20 cellular contexts compared by ENCODE assay signal in genomic region chr14:54425537-54426274, GRCh38. TPM values are rescaled to one million over a fixed set of nuclear protein-coding genes. Genes with fewer than 3 reads are reported as not detected.
DNase-seq lines count a peak whose midpoint lies in the region; ATAC-seq, FAIRE-seq and TF ChIP-seq lines count a peak whose summit lies in the region.
"Had no signal": no experiment of that assay in that cellular context is flagged by ENCODE, and none has a peak within 500 bp of the region (broad histone marks: within the 10 kb centered on the region; RNA-seq: fewer than 3 reads in every experiment).

No MANE protein-coding gene starts in this region.

- WGBS in HepG2 (ENCODE audit: low lambda C conversion rate): 94% methylated on average over 3 of the region's 3 CpGs
- 89% methylated on average over 3 of the region's 3 CpGs for WGBS in right lobe of liver (ENCODE audit: insufficient coverage, low coverage, low lambda C conversion rate, missing lambda C conversion rate)
- 83 to 93% (median 91%) methylated on average over 3 of the region's 3 CpGs for WGBS in psoas muscle, 3 donors

- intact Hi-C loops in HepG2 (cut with micrococcal nuclease; ENCODE audit: unreplicated experiment) (no loop called here), right lobe of liver (cut with DNase I) (no loop called here), psoas muscle (cut with DNase I) (no loop called here)

- H3K79me2 ChIP-seq in HepG2 (ENCODE audit: insufficient read depth, low read length) (peaks cover 12% of the 10 kb centered on the region), Karpas-422 (ENCODE audit: low read length) (peaks cover 67% of the 10 kb centered on the region)

- H4K20me1 ChIP-seq in HepG2 (ENCODE audit: insufficient read depth, low read length) (no peaks in the 10 kb centered on the region), Karpas-422 (ENCODE audit: insufficient read depth, low read depth, low read length) (peaks cover 6% of the 10 kb centered on the region; the same call in 1 of the 2 replicates)

- H3K4me1 ChIP-seq in HepG2 (ENCODE audit: insufficient read depth, low read length) (peaks cover 38% of the 10 kb centered on the region), right lobe of liver (peaks cover 0 to 6% (median 0%) of the 10 kb centered on the region in 4 donors), Karpas-422 (ENCODE audit: low read length) (peaks cover 20% of the 10 kb centered on the region), psoas muscle (no peaks in the 10 kb centered on the region)

- no peak overlapping the region for H3K4me3 Mint-ChIP-seq in endothelial cell (ENCODE audit: unreplicated experiment)

- TF ChIP-seq EP300 in HepG2 (IDR thresholded peaks at IDR 0.05; ENCODE audit: low read depth in 2 of 2, low read length in 2 of 2): no peak
- TF ChIP-seq EP300 in HepG2 (CRISPR knock-in tag; IDR thresholded peaks at IDR 0.05; ENCODE audit: borderline replicate concordance): no peak

- CTCF ChIA-PET in HepG2 (lab: Yijun Ruan, JAX; ENCODE audit: low intra/inter-chr PET ratio, low total read pairs): no interaction called here

- in situ Hi-C loops in HepG2 (cut with HindIII; ENCODE audit: extremely low pct_ligation_motif_present, low pct_unique_long_range_greater_than_20kb): no loop called here

- no peaks in the 10 kb centered on the region for H3K27me3 ChIP-seq in HepG2 (ENCODE audit: control insufficient read depth in 1 of 2, insufficient read depth in 2 of 2, low read length in 2 of 2)
- H3K27me3 ChIP-seq in right lobe of liver: no peaks in the 10 kb centered on the region
- H3K27me3 ChIP-seq in Karpas-422 (ENCODE audit: low read length): no peaks in the 10 kb centered on the region
- no peaks in the 10 kb centered on the region for H3K27me3 ChIP-seq in psoas muscle (ENCODE audit: insufficient read depth in 3 of 3, low read length in 2 of 3)

- peak overlapping the region; percentile 63 for H3K9ac ChIP-seq in HepG2 (ENCODE audit: insufficient read depth, low read depth, low read length)
- no peak overlapping the region for H3K9ac ChIP-seq in Karpas-422 (ENCODE audit: low read length)

- H3K4me3 ChIP-seq in HepG2 (replicated peaks in 1 of 3; ENCODE audit: insufficient read depth in 1 of 3, low read depth in 2 of 3, low read length in 3 of 3) (no peak overlapping the region), right lobe of liver (no peak overlapping the region), Karpas-422 (ENCODE audit: low read length) (no peak overlapping the region), psoas muscle (no peak overlapping the region)
- H3K4me3 ChIP-seq: SK-N-MC had no signal

- peaks cover under 1% of the 10 kb centered on the region for H3K4me1 Mint-ChIP-seq in endothelial cell (ENCODE audit: unreplicated experiment)

- no peak for TF ChIP-seq CTCF in HepG2 (CRISPR knock-in tag; IDR thresholded peaks at IDR 0.05)
- TF ChIP-seq CTCF in right lobe of liver (IDR thresholded peaks at IDR 0.05): no peak
- TF ChIP-seq CTCF in endothelial cell (IDR thresholded peaks at IDR 0.05; ENCODE audit: unreplicated experiment): no peak
- no peak for TF ChIP-seq CTCF in psoas muscle (IDR thresholded peaks at IDR 0.05)

- H3K36me3 Mint-ChIP-seq in endothelial cell (ENCODE audit: low read depth, unreplicated experiment): peaks cover 14% of the 10 kb centered on the region

- no peaks in the 10 kb centered on the region for H3K9me3 Mint-ChIP-seq in endothelial cell (ENCODE audit: unreplicated experiment)

- DNase-seq in HepG2 (ENCODE audit: low spot score) (no peak), right lobe of liver (no peak), Karpas-422 (no peak), endothelial cell (ENCODE audit: low spot score) (no peak), Ammon's horn (ENCODE audit: low spot score) (no peak), psoas muscle (no peak)
- DNase-seq: ACHN, DMS79, NCI-H1092 treated with DMSO at 0.1 percent for 48 hours, NCI-H1694, NCI-H226, NCI-H524, NCI-H82, OCI-M1, SHP77 had no signal

- no peak overlapping the region for H3K4me2 ChIP-seq in HepG2 (ENCODE audit: low read depth, low read length)
- no peak overlapping the region for H3K4me2 ChIP-seq in Karpas-422 (ENCODE audit: low read depth, low read length, poor library complexity, severe bottlenecking)

- peaks cover 16 to 36% of the 10 kb centered on the region in 2 experiments for H3K36me3 ChIP-seq in HepG2 (replicated peaks in 1 of 2; ENCODE audit: control insufficient read depth in 1 of 2, insufficient read depth in 2 of 2, low read length in 2 of 2)
- H3K36me3 ChIP-seq in right lobe of liver: peaks cover 6 to 50% (median 17%) of the 10 kb centered on the region in 4 donors
- H3K36me3 ChIP-seq in Karpas-422 (ENCODE audit: insufficient read depth, low read length): peaks cover 72% of the 10 kb centered on the region
- H3K36me3 ChIP-seq in psoas muscle (ENCODE audit: insufficient read depth in 1 of 2, low read depth in 1 of 2): peaks cover 3 to 60% of the 10 kb centered on the region in 2 donors

- POLR2A ChIA-PET in HepG2 (lab: Yijun Ruan, JAX): interaction anchor here (2.2 to 2.6 kb wide), 2 partner anchors 9 to 59 kb away, joined by 6 to 14 read pairs; no protein-coding TSS in a partner anchor

- H2AFZ ChIP-seq in HepG2 (ENCODE audit: low read length) (no peak overlapping the region), Karpas-422 (ENCODE audit: low read length) (no peak overlapping the region)

- H3K9me2 ChIP-seq in Karpas-422 (replicated peaks; ENCODE audit: insufficient read depth, low read length): no peaks in the 10 kb centered on the region

- H3K9me3 ChIP-seq in HepG2 (ENCODE audit: low read length) (no peaks in the 10 kb centered on the region), right lobe of liver (no peaks in the 10 kb centered on the region), Karpas-422 (ENCODE audit: low read length) (no peaks in the 10 kb centered on the region), psoas muscle (no peaks in the 10 kb centered on the region)

- H3K27me3 Mint-ChIP-seq in endothelial cell (ENCODE audit: unreplicated experiment): no peaks in the 10 kb centered on the region

- peak overlapping the region; percentile 10 for H3K27ac Mint-ChIP-seq in endothelial cell (ENCODE audit: unreplicated experiment)

- TF ChIP-seq POLR2A in HepG2 (IDR thresholded peaks at IDR 0.05; ENCODE audit: insufficient read depth in 1 of 2, low read depth in 2 of 2, low read length in 2 of 2): no peak
- no peak for TF ChIP-seq POLR2A in right lobe of liver (IDR thresholded peaks at IDR 0.05)

- peak overlapping the region; percentile 88 for H3K27ac ChIP-seq in HepG2 (ENCODE audit: extremely low read length, insufficient read depth, low read length)
- H3K27ac ChIP-seq in right lobe of liver: no peak overlapping the region
- peak overlapping the region; percentile 1; the same call in 1 of the 2 replicates for H3K27ac ChIP-seq in Karpas-422 (ENCODE audit: low read length)
- no peak overlapping the region for H3K27ac ChIP-seq in psoas muscle
- H3K27ac ChIP-seq: C4-2B, SK-N-MC had no signal

- no peak for TF ChIP-seq RAD21 in HepG2 (CRISPR knock-in tag; IDR thresholded peaks at IDR 0.05)

- no peak for ATAC-seq in HepG2
- ATAC-seq in right lobe of liver: no peak
- no peak for ATAC-seq in psoas muscle
- ATAC-seq in HG03342 (IDR thresholded peaks at IDR 0.05; ENCODE audit: unreplicated experiment): no peak

- no peak for FAIRE-seq in HepG2 (lab: Jason Lieb, UNC)
- FAIRE-seq: D721Med, H54 had no signal

- BruUV-seq in HepG2 (replicated peaks; lab: Mats Ljungman, UMichigan): no TSS peak

RNA-seq across cellular contexts. Expression of gene CNIH1, which starts 15.5 kb away (rescaled TPM):
- 141 and 166 TPM in 2 replicates for total RNA-seq in HepG2 (2016; rRNA removed; fragmentation: Illumina TruSeq; extraction: Trizol)
- total RNA-seq in HepG2 (2016; cell fraction: cytosol; rRNA removed; fragmentation: Illumina TruSeq; extraction: Trizol; ENCODE audit: low read depth): 78.4 and 95.3 TPM in 2 replicates
- total RNA-seq in HepG2 (2016; cell fraction: insoluble cytoplasmic fraction; rRNA removed; fragmentation: Illumina TruSeq; extraction: Trizol): 150 and 169 TPM in 2 replicates
- total RNA-seq in HepG2 (2016; cell fraction: membrane; rRNA removed; fragmentation: Illumina TruSeq; extraction: Trizol): 182 and 203 TPM in 2 replicates
- total RNA-seq in HepG2 (2016; cell fraction: nucleus; rRNA removed; fragmentation: Illumina TruSeq; extraction: Trizol): 107 and 124 TPM in 2 replicates
- polyA plus RNA-seq in HepG2 (2011; rRNA removed): 335 and 421 TPM in 2 replicates
- 589 and 760 TPM in 2 replicates for polyA plus RNA-seq in HepG2 (2011; cell fraction: cytosol; rRNA removed)
- 90.4 and 93.4 TPM in 2 replicates for polyA plus RNA-seq in HepG2 (2011; cell fraction: nucleus; rRNA removed)
- polyA plus RNA-seq in HepG2 (2012): 212 and 227 TPM in 2 replicates
- polyA plus RNA-seq in HepG2 (2016; cell fraction: cytosol; fragmentation: Illumina TruSeq; extraction: Trizol; ENCODE audit: low read depth): 124 and 138 TPM in 2 replicates
- 185 and 205 TPM in 2 replicates for polyA plus RNA-seq in HepG2 (2016; cell fraction: insoluble cytoplasmic fraction; fragmentation: Illumina TruSeq; extraction: Trizol; ENCODE audit: low read depth)
- 220 and 225 TPM in 2 replicates for polyA plus RNA-seq in HepG2 (2016; cell fraction: membrane; fragmentation: Illumina TruSeq; extraction: Trizol; ENCODE audit: low read depth)
- 245 and 260 TPM in 2 replicates for polyA plus RNA-seq in HepG2 (2016; cell fraction: nucleus; fragmentation: Illumina TruSeq; extraction: Trizol; ENCODE audit: insufficient read depth, low read depth)
- 581 and 762 TPM in 2 replicates for polyA minus RNA-seq in HepG2 (2011; rRNA and poly(A)+ RNA removed; ENCODE audit: low replicate concordance)
- 203 and 246 TPM in 2 replicates for polyA minus RNA-seq in HepG2 (2011; cell fraction: cytosol; rRNA and poly(A)+ RNA removed)
- polyA minus RNA-seq in HepG2 (2011; cell fraction: nucleus; rRNA and poly(A)+ RNA removed): 54.2 and 93.9 TPM in 2 replicates
- 100 to 1,000 TPM in 5 of 6 experiments, 10 to 100 TPM in 1; 95.9 to 209 (median 157) TPM for total RNA-seq in right lobe of liver
- 132 and 576 TPM in 2 replicates for total RNA-seq in Karpas-422 (2014; rRNA removed; shearing (Covaris generic); ENCODE audit: low replicate concordance)
- 87.8 TPM for total RNA-seq in endothelial cell (ENCODE audit: unreplicated experiment)
- total RNA-seq in psoas muscle: 10 to 100 TPM; 57.8 to 79.0 (median 63.0) TPM
- 100 to 1,000 TPM in 2 of 3 donors, 10 to 100 TPM in 1; 85.8 to 172 (median 149) TPM for polyA plus RNA-seq in psoas muscle

RNA-seq across cellular contexts. Expression of gene CDKN3, which starts 28.9 kb away (rescaled TPM):
- total RNA-seq in HepG2 (2016; rRNA removed; fragmentation: Illumina TruSeq; extraction: Trizol): 88.9 and 111 TPM in 2 replicates
- 99.7 and 101 TPM in 2 replicates for total RNA-seq in HepG2 (2016; cell fraction: cytosol; rRNA removed; fragmentation: Illumina TruSeq; extraction: Trizol; ENCODE audit: low read depth)
- 85.6 and 114 TPM in 2 replicates for total RNA-seq in HepG2 (2016; cell fraction: insoluble cytoplasmic fraction; rRNA removed; fragmentation: Illumina TruSeq; extraction: Trizol)
- 103 and 105 TPM in 2 replicates for total RNA-seq in HepG2 (2016; cell fraction: membrane; rRNA removed; fragmentation: Illumina TruSeq; extraction: Trizol)
- 34.4 and 36.0 TPM in 2 replicates for total RNA-seq in HepG2 (2016; cell fraction: nucleus; rRNA removed; fragmentation: Illumina TruSeq; extraction: Trizol)
- 35.6 and 63.0 TPM in 2 replicates for polyA plus RNA-seq in HepG2 (2011; rRNA removed)
- 33.8 and 36.3 TPM in 2 replicates for polyA plus RNA-seq in HepG2 (2011; cell fraction: cytosol; rRNA removed)
- polyA plus RNA-seq in HepG2 (2011; cell fraction: nucleus; rRNA removed): 11.3 and 11.6 TPM in 2 replicates
- polyA plus RNA-seq in HepG2 (2012): 20.0 and 47.4 TPM in 2 replicates
- polyA plus RNA-seq in HepG2 (2016; cell fraction: cytosol; fragmentation: Illumina TruSeq; extraction: Trizol; ENCODE audit: low read depth): 161 and 180 TPM in 2 replicates
- polyA plus RNA-seq in HepG2 (2016; cell fraction: insoluble cytoplasmic fraction; fragmentation: Illumina TruSeq; extraction: Trizol; ENCODE audit: low read depth): 126 and 133 TPM in 2 replicates
- 133 and 134 TPM in 2 replicates for polyA plus RNA-seq in HepG2 (2016; cell fraction: membrane; fragmentation: Illumina TruSeq; extraction: Trizol; ENCODE audit: low read depth)
- polyA plus RNA-seq in HepG2 (2016; cell fraction: nucleus; fragmentation: Illumina TruSeq; extraction: Trizol; ENCODE audit: insufficient read depth, low read depth): 52.0 and 52.9 TPM in 2 replicates
- 13.8 and 27.5 TPM in 2 replicates for polyA minus RNA-seq in HepG2 (2011; rRNA and poly(A)+ RNA removed; ENCODE audit: low replicate concordance)
- polyA minus RNA-seq in HepG2 (2011; cell fraction: cytosol; rRNA and poly(A)+ RNA removed): 8.9 and 13.9 TPM in 2 replicates
- polyA minus RNA-seq in HepG2 (2011; cell fraction: nucleus; rRNA and poly(A)+ RNA removed): 10.0 and 15.7 TPM in 2 replicates
- 1 to 10 TPM in 3 of 6 experiments, under 1 TPM in 2, not detected in 1; 0.59 to 7.3 (median 2.4) TPM for total RNA-seq in right lobe of liver
- 57.8 and 96.1 TPM in 2 replicates for total RNA-seq in Karpas-422 (2014; rRNA removed; shearing (Covaris generic); ENCODE audit: low replicate concordance)
- total RNA-seq in endothelial cell (ENCODE audit: unreplicated experiment): 12.2 TPM
- 1 to 10 TPM; 1.4 to 5.2 (median 3.2) TPM for total RNA-seq in psoas muscle
- 1 to 10 TPM; 1.4 to 6.0 (median 1.9) TPM for polyA plus RNA-seq in psoas muscle

Comparison
In these comparisons a context has a peak if more than half of its experiments do, and no peak if none do; other contexts are left out.
1. H3K27ac ChIP-seq: peak in HepG2 (single experiment) and Karpas-422 (single experiment); none in right lobe of liver (0 of 3) and psoas muscle (single experiment).